10 cellular contexts compared by ENCODE assay signal in genomic region chr1:208461680-208462079, GRCh38.
A peak's percentile ranks its signal among the peaks of the same experiment; 100 is the strongest.
DNase-seq lines count a peak whose midpoint lies in the region; ATAC-seq and TF ChIP-seq lines count a peak whose summit lies in the region.
"Had no signal": no experiment of that assay in that cellular context is flagged by ENCODE, and none has a peak within 500 bp of the region (broad histone marks: within the 10 kb centered on the region; RNA-seq: fewer than 3 reads in every experiment).

No MANE protein-coding gene starts in this region.

- H3K27ac ChIP-seq in right lobe of liver = no peak overlapping the region
- H3K27ac ChIP-seq: ascending aorta had no signal

- intact Hi-C loops in right lobe of liver (cut with DNase I) = no loop called here

- DNase-seq in DMS53 treated with DMSO at 0.1 percent for 48 hours (lab: John Stamatoyannopoulos, UW; ENCODE audit: unreplicated experiment) = peak; percentile 21
- no peak for DNase-seq in HFFc6
- DNase-seq in WTC11 (ENCODE audit: low spot score) = no peak
- DNase-seq in right lobe of liver = no peak
- DNase-seq in stimulated activated CD4-positive, alpha-beta T cell treated with anti-CD3 and anti-CD28 coated beads, Interleukin-1b, Interleukin-23, amount 100 ng/mL, for 48 hours = no peak
- DNase-seq in T-helper 2 cell treated with Interferon-gamma antibody and Interleukin-4, amounts not matched to agents 5 μg/mL and 100 μg/mL, for 36 hours (ENCODE audit: low spot score) = no peak
- DNase-seq in natural killer cell treated with Interleukin-12 subunit alpha and Interleukin-12 subunit beta and Interleukin-15 and Interleukin-18, amount 100 ng/mL, for 72 hours (ENCODE audit: low spot score) = no peak
- no peak for DNase-seq in GM19238 (ENCODE audit: insufficient read length, low spot score)
- DNase-seq: T-helper 17 cell had no signal

- no peaks in the 10 kb centered on the region for H3K4me1 Mint-ChIP-seq in HFFc6 (ENCODE audit: low read depth)
- H3K4me1 Mint-ChIP-seq in WTC11 = no peaks in the 10 kb centered on the region
- H3K4me1 Mint-ChIP-seq in T-helper 2 cell treated with Interferon-gamma antibody and Interleukin-4, amounts not matched to agents 5 μg/mL and 100 μg/mL, for 36 hours (ENCODE audit: low read depth) = no peaks in the 10 kb centered on the region
- no peaks in the 10 kb centered on the region for H3K4me1 Mint-ChIP-seq in natural killer cell treated with Interleukin-12 subunit alpha and Interleukin-12 subunit beta and Interleukin-15 and Interleukin-18, amount 100 ng/mL, for 72 hours (ENCODE audit: low read depth in 2 of 2)
- H3K4me1 Mint-ChIP-seq: T-helper 17 cell had no signal

- 73% methylated on average over 2 of the region's 4 CpGs for WGBS in right lobe of liver (ENCODE audit: insufficient coverage, low coverage, low lambda C conversion rate, missing lambda C conversion rate)

- H3K36me3 Mint-ChIP-seq in HFFc6 (ENCODE audit: low read depth) = no peaks in the 10 kb centered on the region
- H3K36me3 Mint-ChIP-seq in WTC11 = no peaks in the 10 kb centered on the region
- no peaks in the 10 kb centered on the region for H3K36me3 Mint-ChIP-seq in T-helper 2 cell treated with Interferon-gamma antibody and Interleukin-4, amounts not matched to agents 5 μg/mL and 100 μg/mL, for 36 hours (ENCODE audit: low read depth)
- no peaks in the 10 kb centered on the region for H3K36me3 Mint-ChIP-seq in natural killer cell treated with Interleukin-12 subunit alpha and Interleukin-12 subunit beta and Interleukin-15 and Interleukin-18, amount 100 ng/mL, for 72 hours

- H3K4me3 ChIP-seq in right lobe of liver = no peak overlapping the region
- H3K4me3 ChIP-seq: ascending aorta had no signal

- no peaks in the 10 kb centered on the region for H3K36me3 ChIP-seq in right lobe of liver
- H3K36me3 ChIP-seq: ascending aorta had no signal

- peak; percentile 92 for ATAC-seq in WTC11
- peak in 1 of 4 donors; percentile 24 for ATAC-seq in right lobe of liver
- no peak for ATAC-seq in natural killer cell treated with Interleukin-12 subunit alpha and Interleukin-12 subunit beta and Interleukin-15 and Interleukin-18, amount 100 ng/mL, for 72 hours
- ATAC-seq: T-helper 17 cell had no signal

- H3K27ac Mint-ChIP-seq in HFFc6 (no peak overlapping the region), WTC11 (no peak overlapping the region)
- no peak overlapping the region for H3K27ac Mint-ChIP-seq in T-helper 2 cell treated with Interferon-gamma antibody and Interleukin-4, amounts not matched to agents 5 μg/mL and 100 μg/mL, for 36 hours
- H3K27ac Mint-ChIP-seq in natural killer cell treated with Interleukin-12 subunit alpha and Interleukin-12 subunit beta and Interleukin-15 and Interleukin-18, amount 100 ng/mL, for 72 hours = no peak overlapping the region
- H3K27ac Mint-ChIP-seq: T-helper 17 cell had no signal

- no peak for TF ChIP-seq POLR2A in right lobe of liver (IDR thresholded peaks at IDR 0.05)

- POLR2A ChIA-PET in WTC11 (lab: Charles Lee) = interaction anchor here (0.7 kb wide), 1 partner anchor 154 kb away, joined by 3 read pairs; no protein-coding TSS in a partner anchor

- H3K9me3 ChIP-seq in right lobe of liver = no peaks in the 10 kb centered on the region
- H3K9me3 ChIP-seq: ascending aorta had no signal

- peaks cover under 1% of the 10 kb centered on the region; the same call in 1 of the 2 replicates for H3K27me3 Mint-ChIP-seq in HFFc6 (ENCODE audit: insufficient read depth)
- peaks cover 9% of the 10 kb centered on the region for H3K27me3 Mint-ChIP-seq in WTC11 (ENCODE audit: low read depth)
- no peaks in the 10 kb centered on the region for H3K27me3 Mint-ChIP-seq in T-helper 2 cell treated with Interferon-gamma antibody and Interleukin-4, amounts not matched to agents 5 μg/mL and 100 μg/mL, for 36 hours (ENCODE audit: low read depth)
- peaks cover 3 to 6% of the 10 kb centered on the region in 2 donors for H3K27me3 Mint-ChIP-seq in natural killer cell treated with Interleukin-12 subunit alpha and Interleukin-12 subunit beta and Interleukin-15 and Interleukin-18, amount 100 ng/mL, for 72 hours

- TF ChIP-seq CTCF in HFFc6 (IDR thresholded peaks at IDR 0.05) (peak; percentile 42; the same call in 1 of the 2 replicates), WTC11 (IDR thresholded peaks at IDR 0.05) (peak; percentile 30; the same call in 1 of the 2 replicates), right lobe of liver (IDR thresholded peaks at IDR 0.05) (peak; percentile 9 to 29 (median 18))

- no peaks in the 10 kb centered on the region for H3K27me3 ChIP-seq in right lobe of liver
- H3K27me3 ChIP-seq: ascending aorta had no signal

- CTCF ChIA-PET in WTC11 (lab: Charles Lee) = interaction anchor here (1.0 kb wide), 3 partner anchors 8 to 15 kb away, joined by 3 to 8 read pairs (median 5); no protein-coding TSS in a partner anchor

- H3K4me1 ChIP-seq in right lobe of liver = no peaks in the 10 kb centered on the region
- H3K4me1 ChIP-seq: ascending aorta had no signal

- H3K4me3 Mint-ChIP-seq in HFFc6 (no peak overlapping the region), WTC11 (no peak overlapping the region)
- no peak overlapping the region for H3K4me3 Mint-ChIP-seq in T-helper 2 cell treated with Interferon-gamma antibody and Interleukin-4, amounts not matched to agents 5 μg/mL and 100 μg/mL, for 36 hours
- H3K4me3 Mint-ChIP-seq in natural killer cell treated with Interleukin-12 subunit alpha and Interleukin-12 subunit beta and Interleukin-15 and Interleukin-18, amount 100 ng/mL, for 72 hours = no peak overlapping the region
- H3K4me3 Mint-ChIP-seq: T-helper 17 cell had no signal

- H3K9me3 Mint-ChIP-seq in HFFc6 (no peaks in the 10 kb centered on the region), WTC11 (peaks cover 8% of the 10 kb centered on the region)
- no peaks in the 10 kb centered on the region for H3K9me3 Mint-ChIP-seq in T-helper 2 cell treated with Interferon-gamma antibody and Interleukin-4, amounts not matched to agents 5 μg/mL and 100 μg/mL, for 36 hours
- peaks cover 4% of the 10 kb centered on the region for H3K9me3 Mint-ChIP-seq in natural killer cell treated with Interleukin-12 subunit alpha and Interleukin-12 subunit beta and Interleukin-15 and Interleukin-18, amount 100 ng/mL, for 72 hours

TF ChIP-seq in WTC11, 78 proteins besides CTCF, POLR2A, EP300 and RAD21:
- TF ChIP-seq FOXP1 (CRISPR knock-in tag; IDR thresholded peaks at IDR 0.05; ENCODE audit: borderline replicate concordance) (no peak), E2F5 (CRISPR knock-in tag; IDR thresholded peaks at IDR 0.05) (no peak), MYBL2 (CRISPR knock-in tag; IDR thresholded peaks at IDR 0.05) (no peak), ZSCAN18 (CRISPR knock-in tag; IDR thresholded peaks at IDR 0.05) (no peak), E2F1 (CRISPR knock-in tag; IDR thresholded peaks at IDR 0.05) (no peak), KAT7 (CRISPR knock-in tag; IDR thresholded peaks at IDR 0.05; ENCODE audit: borderline replicate concordance) (no peak)
TF ChIP-seq in WTC11: peak in this region for 0.
